In the genomic region with DNA sequence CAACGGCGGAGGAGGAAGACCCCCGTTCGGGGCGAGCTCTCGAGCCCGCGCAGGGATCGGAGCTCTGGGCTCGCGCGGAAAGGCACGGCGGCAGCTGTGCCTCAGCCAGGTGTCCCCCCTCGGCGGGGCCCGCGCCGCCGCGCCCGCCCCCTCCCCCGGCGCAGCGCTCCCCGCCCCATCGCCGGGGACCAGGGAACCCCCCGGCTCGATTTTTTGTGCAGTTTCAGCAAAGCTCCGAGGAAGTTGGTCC, we compare ENCODE assay signal across 8 cellular contexts.
DNase-seq lines count a peak whose midpoint lies in the region; ATAC-seq lines count a peak whose summit lies in the region.

No MANE protein-coding gene starts in this region.

- H3K36me3 Mint-ChIP-seq in activated naive CD8-positive, alpha-beta T cell treated with anti-CD3 and anti-CD28 coated beads, Interleukin-2, amount 10 ng/mL, durations not matched to agents 7 days and 5 days, result peaks cover 13% of the 10 kb centered on the region
- no peaks in the 10 kb centered on the region for H3K36me3 Mint-ChIP-seq in immature natural killer cell

- peaks cover 25% of the 10 kb centered on the region for H3K27me3 Mint-ChIP-seq in activated naive CD8-positive, alpha-beta T cell treated with anti-CD3 and anti-CD28 coated beads, Interleukin-2, amount 10 ng/mL, durations not matched to agents 7 days and 5 days
- peaks cover 21 to 48% (median 38%) of the 10 kb centered on the region in 3 donors for H3K27me3 Mint-ChIP-seq in immature natural killer cell (ENCODE audit: low read depth in 3 of 3)

- H3K4me3 Mint-ChIP-seq in activated naive CD8-positive, alpha-beta T cell treated with anti-CD3 and anti-CD28 coated beads, Interleukin-2, amount 10 ng/mL, durations not matched to agents 7 days and 5 days, result peak overlapping the region; percentile 81
- peak overlapping the region; percentile 83 to 92 (median 87) for H3K4me3 Mint-ChIP-seq in immature natural killer cell

- POLR2A ChIA-PET in activated naive CD8-positive, alpha-beta T cell treated with anti-CD3 and anti-CD28 coated beads, Interleukin-2, amount 10 ng/mL, durations not matched to agents 7 days and 5 days (lab: Charles Lee), result interaction anchor here (0.6 to 6.6 kb wide), 19 partner anchors 10 to 867 kb away, joined by 3 to 224 read pairs (median 6); partner anchors contain the start of genes RNASEH2B, SPRYD7 and TRIM13

- H3K27ac ChIP-seq in temporal lobe (ENCODE audit: low read depth, low read length), result peak overlapping the region; percentile 98

- ATAC-seq in GM18511 (IDR thresholded peaks at IDR 0.05; ENCODE audit: unreplicated experiment), result peak; percentile 6
- ATAC-seq in HG02981 (IDR thresholded peaks at IDR 0.05; ENCODE audit: unreplicated experiment), result peak; percentile 4
- ATAC-seq in activated naive CD8-positive, alpha-beta T cell treated with anti-CD3 and anti-CD28 coated beads, Interleukin-2, amount 10 ng/mL, durations not matched to agents 7 days and 5 days (ENCODE audit: low read depth), result peak; percentile 3

- peak; percentile 74 for DNase-seq in activated naive CD8-positive, alpha-beta T cell treated with anti-CD3 and anti-CD28 coated beads, Interleukin-2, amount 10 ng/mL, durations not matched to agents 7 days and 5 days
- peak in 1 of 3 donors; percentile 67 for DNase-seq in immature natural killer cell
- DNase-seq in stimulated activated CD4-positive, alpha-beta T cell treated with anti-CD3 and anti-CD28 coated beads, Interleukin-2, amount 100 ng/mL, for 48 hours, result no peak
- no peak for DNase-seq in NCI-H1417 (lab: John Stamatoyannopoulos, UW)
- no peak for DNase-seq in dedifferentiated amniotic fluid mesenchymal stem cell (ENCODE audit: extremely low spot score)

- no peaks in the 10 kb centered on the region for H3K9me3 Mint-ChIP-seq in activated naive CD8-positive, alpha-beta T cell treated with anti-CD3 and anti-CD28 coated beads, Interleukin-2, amount 10 ng/mL, durations not matched to agents 7 days and 5 days
- H3K9me3 Mint-ChIP-seq in immature natural killer cell, result peaks cover 0 to 2% (median 0%) of the 10 kb centered on the region in 6 donors

- H3K27ac Mint-ChIP-seq in activated naive CD8-positive, alpha-beta T cell treated with anti-CD3 and anti-CD28 coated beads, Interleukin-2, amount 10 ng/mL, durations not matched to agents 7 days and 5 days, result peak overlapping the region; percentile 83
- H3K27ac Mint-ChIP-seq in immature natural killer cell, result peak overlapping the region; percentile 74 to 96 (median 88)

- peaks cover 35% of the 10 kb centered on the region for H3K4me1 Mint-ChIP-seq in activated naive CD8-positive, alpha-beta T cell treated with anti-CD3 and anti-CD28 coated beads, Interleukin-2, amount 10 ng/mL, durations not matched to agents 7 days and 5 days
- peaks cover 43 to 58% of the 10 kb centered on the region in 2 donors for H3K4me1 Mint-ChIP-seq in immature natural killer cell
